1 cellular context compared by ENCODE assay signal in genomic region chr2:128134573-128134972, GRCh38.
TF ChIP-seq lines count a peak whose summit lies in the region.

No MANE protein-coding gene starts in this region.

TF ChIP-seq in IMR-90, 13 proteins besides CTCF, POLR2A, EP300 and RAD21:
- TF ChIP-seq MAZ (IDR thresholded peaks at IDR 0.05; ENCODE audit: borderline replicate concordance, low read depth, low read length) (no peak), RFX5 (IDR thresholded peaks at IDR 0.05; ENCODE audit: low read depth, low read length) (no peak), MXI1 (IDR thresholded peaks at IDR 0.05; ENCODE audit: borderline replicate concordance, low read depth, low read length) (no peak), USF2 (IDR thresholded peaks at IDR 0.05; ENCODE audit: low read depth, low read length) (no peak), MAFK (IDR thresholded peaks at IDR 0.05; ENCODE audit: low read depth, low read length) (no peak), CEBPB (IDR thresholded peaks at IDR 0.05; ENCODE audit: low read depth, low read length) (no peak), SMC3 (IDR thresholded peaks at IDR 0.05; ENCODE audit: low read depth, low read length) (no peak), NFE2L2 (IDR thresholded peaks at IDR 0.05; ENCODE audit: low read depth, low read length) (no peak), BHLHE40 (IDR thresholded peaks at IDR 0.05; ENCODE audit: low read depth, low read length) (no peak), FOS (IDR thresholded peaks at IDR 0.05; ENCODE audit: low read depth, low read length) (no peak), RCOR1 (IDR thresholded peaks at IDR 0.05; ENCODE audit: insufficient replicate concordance, low read length) (no peak), CHD1 (IDR thresholded peaks at IDR 0.05; ENCODE audit: low read depth, low read length) (no peak)
- TF ChIP-seq, protein P1, sequence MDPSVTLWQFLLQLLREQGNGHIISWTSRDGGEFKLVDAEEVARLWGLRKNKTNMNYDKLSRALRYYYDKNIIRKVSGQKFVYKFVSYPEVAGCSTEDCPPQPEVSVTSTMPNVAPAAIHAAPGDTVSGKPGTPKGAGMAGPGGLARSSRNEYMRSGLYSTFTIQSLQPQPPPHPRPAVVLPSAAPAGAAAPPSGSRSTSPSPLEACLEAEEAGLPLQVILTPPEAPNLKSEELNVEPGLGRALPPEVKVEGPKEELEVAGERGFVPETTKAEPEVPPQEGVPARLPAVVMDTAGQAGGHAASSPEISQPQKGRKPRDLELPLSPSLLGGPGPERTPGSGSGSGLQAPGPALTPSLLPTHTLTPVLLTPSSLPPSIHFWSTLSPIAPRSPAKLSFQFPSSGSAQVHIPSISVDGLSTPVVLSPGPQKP (IDR thresholded peaks at IDR 0.05; ENCODE audit: borderline replicate concordance, low read depth, low read length) = no peak
TF ChIP-seq in IMR-90: peak in this region for 0.
